ENCODE assay signal across 1 cellular context in genomic region chr21:39849014-39849655, GRCh38.
TF ChIP-seq lines count a peak whose summit lies in the region.

No MANE protein-coding gene starts in this region.

TF ChIP-seq in SK-N-SH, 30 proteins besides CTCF, POLR2A, EP300 and RAD21:
- TF ChIP-seq CHD2 (IDR thresholded peaks at IDR 0.05; ENCODE audit: low read length, partially characterized antibody) (no peak), USF1 (IDR thresholded peaks at IDR 0.05; ENCODE audit: borderline replicate concordance, low read depth) (no peak), POLR2AphosphoS5 (IDR thresholded peaks at IDR 0.05; ENCODE audit: low read depth, low read length) (no peak), MXI1 (IDR thresholded peaks at IDR 0.05; ENCODE audit: low read depth, low read length) (no peak), SMC3 (IDR thresholded peaks at IDR 0.05; ENCODE audit: low read depth, low read length) (no peak), GABPA (IDR thresholded peaks at IDR 0.05; ENCODE audit: low read depth) (no peak), IRF3 (IDR thresholded peaks at IDR 0.05; ENCODE audit: low read depth, low read length) (no peak), EZH2phosphoT487 (IDR thresholded peaks at IDR 0.05; ENCODE audit: borderline replicate concordance, low read depth) (no peak), RFX5 (IDR thresholded peaks at IDR 0.05; ENCODE audit: low read length) (no peak), PBX3 (IDR thresholded peaks at IDR 0.05) (no peak), TEAD4 (IDR thresholded peaks at IDR 0.05; ENCODE audit: borderline replicate concordance, insufficient read depth) (no peak), NFIC (IDR thresholded peaks at IDR 0.05; ENCODE audit: borderline replicate concordance) (no peak), USF2 (IDR thresholded peaks at IDR 0.05; ENCODE audit: borderline replicate concordance, low read depth, low read length) (no peak), RXRA (IDR thresholded peaks at IDR 0.05; ENCODE audit: borderline replicate concordance, low read depth) (no peak), FOXJ3 (CRISPR knock-in tag; IDR thresholded peaks at IDR 0.05) (no peak), SIN3A (IDR thresholded peaks at IDR 0.05; ENCODE audit: borderline replicate concordance, low read depth, low read length) (no peak), TAF1 (IDR thresholded peaks at IDR 0.05; ENCODE audit: borderline replicate concordance, low read depth, low read length) (no peak), YY1 (IDR thresholded peaks at IDR 0.05; ENCODE audit: low read depth) (no peak)
TF ChIP-seq in SK-N-SH: peak in this region for 0.
